Comparison of ENCODE assay signal across 8 cellular contexts in the genomic region with DNA sequence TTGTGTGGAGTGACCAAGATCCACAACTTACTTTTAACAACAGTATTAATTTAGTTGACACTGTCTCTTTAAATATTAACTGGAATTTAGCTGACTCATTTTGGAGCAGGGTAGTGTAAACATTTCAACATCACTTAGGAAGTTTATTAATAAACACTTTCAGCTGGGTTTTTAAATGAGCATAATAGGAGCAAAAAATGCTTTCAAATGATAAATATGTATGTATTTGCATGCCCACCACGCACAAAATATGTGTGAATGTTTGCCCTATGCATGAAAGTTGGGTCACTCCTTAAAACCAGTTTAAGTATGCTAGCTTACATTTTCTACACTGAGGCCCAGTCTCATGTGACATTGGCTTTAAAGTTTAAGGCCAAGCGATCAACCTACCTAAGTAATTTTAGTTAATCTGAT. TPM values are rescaled to one million over a fixed set of nuclear protein-coding genes. Genes with fewer than 3 reads are reported as not detected.
DNase-seq lines count a peak whose midpoint lies in the region; ATAC-seq, FAIRE-seq and TF ChIP-seq lines count a peak whose summit lies in the region.

No MANE protein-coding gene starts in this region.

- FAIRE-seq in GM12892 (lab: Jason Lieb, UNC) = no peak

- peak overlapping the region; percentile 94 for H3K9ac ChIP-seq in SK-N-MC (ENCODE audit: insufficient read length)

- no peaks in the 10 kb centered on the region for H3K9me3 ChIP-seq in SK-N-MC (ENCODE audit: low read depth, low read length)

- peak; percentile 14; the same call in 1 of the 2 replicates for TF ChIP-seq POLR2A in GM12892 (IDR thresholded peaks at IDR 0.05; ENCODE audit: low read depth, low read length)

- H3K27ac ChIP-seq in SK-N-MC = peak overlapping the region; percentile 40; the same call in 1 of the 2 replicates

- no peak for DNase-seq in GM12892 (ENCODE audit: insufficient read length)
- DNase-seq in SK-N-MC (ENCODE audit: low read depth, low spot score) = no peak
- DNase-seq in fibroblast of the aortic adventitia (ENCODE audit: low read depth) = peak; percentile 60
- no peak for DNase-seq in skeletal muscle cell (ENCODE audit: low read depth)
- no peak for DNase-seq in SIG-M5 treated with dmso at 0.1 percent for 504 hours (lab: John Stamatoyannopoulos, UW; ENCODE audit: unreplicated experiment)
- no peak for DNase-seq in amniotic stem cell (lab: John Stamatoyannopoulos, UW)
- no peak for DNase-seq in stimulated activated CD4-positive, alpha-beta T cell treated with anti-CD3 and anti-CD28 coated beads, Interleukin-15, amount 100 ng/mL, for 24 hours

- H3K4me3 ChIP-seq in SK-N-MC = peak overlapping the region; percentile 98
- peak overlapping the region; percentile 77 for H3K4me3 ChIP-seq in fibroblast of the aortic adventitia (ENCODE audit: low read depth, low read length)
- H3K4me3 ChIP-seq in skeletal muscle cell (ENCODE audit: low read depth, low read length) = peak overlapping the region; percentile 84

- ATAC-seq in GM18868 (IDR thresholded peaks at IDR 0.05; ENCODE audit: unreplicated experiment) = no peak

- TF ChIP-seq CTCF in fibroblast of the aortic adventitia (IDR thresholded peaks at IDR 0.05; ENCODE audit: insufficient read depth, low read length) = no peak

- H3K36me3 ChIP-seq in SK-N-MC (ENCODE audit: insufficient read depth, low read length) = peaks cover 66% of the 10 kb centered on the region

RNA-seq across cellular contexts. Expression of a gene that starts 2.9 kb away (rescaled TPM):
- polyA plus RNA-seq in GM12892 (2012; ENCODE audit: missing spikeins) = 94.7 TPM
- 112 and 132 TPM in 2 replicates for total RNA-seq in fibroblast of the aortic adventitia (ENCODE audit: low replicate concordance)
